In genomic region chr15:72169921-72170611, GRCh38 we compare ENCODE assay signal across 28 cellular contexts. TPM values are rescaled to one million over a fixed set of nuclear protein-coding genes. Genes with fewer than 3 reads are reported as not detected.
DNase-seq lines count a peak whose midpoint lies in the region; ATAC-seq and TF ChIP-seq lines count a peak whose summit lies in the region.
"Had no signal": no experiment of that assay in that cellular context is flagged by ENCODE, and none has a peak within 500 bp of the region (broad histone marks: within the 10 kb centered on the region; RNA-seq: fewer than 3 reads in every experiment).

No MANE protein-coding gene starts in this region.

- no peak overlapping the region for H2AFZ ChIP-seq in HCT116 (ENCODE audit: low read depth, low read length, poor library complexity, severe bottlenecking)

- no peak for TF ChIP-seq POLR2A in HCT116 (IDR thresholded peaks at IDR 0.05; ENCODE audit: borderline replicate concordance, extremely low read depth, insufficient read depth, insufficient read length)
- TF ChIP-seq POLR2A in stomach (IDR thresholded peaks at IDR 0.05): no peak

- no peaks in the 10 kb centered on the region for H3K9me2 ChIP-seq in HCT116 (ENCODE audit: insufficient read depth)

- POLR2A ChIA-PET in HCT116 (lab: Charles Lee): no interaction called here

- H3K9me3 ChIP-seq in HCT116 (ENCODE audit: control insufficient read depth in 1 of 2, insufficient read depth in 1 of 2, low read depth in 1 of 2, low read length in 2 of 2) (no peaks in the 10 kb centered on the region), stomach (no peaks in the 10 kb centered on the region)
- H3K9me3 ChIP-seq: ascending aorta; BLaER1 treated with 17β-estradiol and CSF1 and Interleukin-3, amounts not matched to agents 10 nM and 100 nM had no signal

- H3K27me3 Mint-ChIP-seq in natural killer cell treated with Interleukin-12 subunit alpha and Interleukin-12 subunit beta and Interleukin-15 and Interleukin-18, amount 100 ng/mL, for 72 hours: peaks cover 3 to 6% of the 10 kb centered on the region in 2 donors
- H3K27me3 Mint-ChIP-seq: activated naive CD8-positive, alpha-beta T cell had no signal

- intact Hi-C loops in HCT116 (cut with micrococcal nuclease): no loop called here
- intact Hi-C loops in stomach (cut with DNase I; ENCODE audit: low total_unique reads): no loop called here
- intact Hi-C loops in sciatic nerve (cut with DNase I): loop anchor here (10.0 kb wide), 1 partner anchor 425 kb away; no protein-coding TSS in a partner anchor

- no peak overlapping the region for H3K27ac Mint-ChIP-seq in natural killer cell treated with Interleukin-12 subunit alpha and Interleukin-12 subunit beta and Interleukin-15 and Interleukin-18, amount 100 ng/mL, for 72 hours
- H3K27ac Mint-ChIP-seq: activated naive CD8-positive, alpha-beta T cell; HFFc6; T-helper 17 cell had no signal

- no peaks in the 10 kb centered on the region for H3K9me3 Mint-ChIP-seq in natural killer cell treated with Interleukin-12 subunit alpha and Interleukin-12 subunit beta and Interleukin-15 and Interleukin-18, amount 100 ng/mL, for 72 hours
- H3K9me3 Mint-ChIP-seq: central memory CD8-positive, alpha-beta T cell; HFFc6; naive thymus-derived CD8-positive, alpha-beta T cell had no signal

- H3K27ac ChIP-seq in HCT116 (ENCODE audit: low read depth, low read length) (no peak overlapping the region), stomach (no peak overlapping the region)
- H3K27ac ChIP-seq: ascending aorta; BLaER1 treated with 17β-estradiol and CSF1 and Interleukin-3, amounts not matched to agents 10 nM and 100 nM; HL-60; RWPE1; SK-N-MC had no signal

- TF ChIP-seq EP300 in stomach (IDR thresholded peaks at IDR 0.05): no peak

- RAD21 ChIA-PET in HCT116 (lab: Charles Lee; ENCODE audit: low non-redundant PET in 1 of 2, low total read pairs in 2 of 2, uncharacterized antibody in 2 of 2, unreplicated experiment in 2 of 2): no interaction called here

- no peak overlapping the region for H3K9ac ChIP-seq in HCT116 (ENCODE audit: low read length)
- H3K9ac ChIP-seq: BLaER1 treated with 17β-estradiol and CSF1 and Interleukin-3, amounts not matched to agents 10 nM and 100 nM had no signal

- H3K4me2 ChIP-seq in HCT116 (ENCODE audit: low read length): no peak overlapping the region
- H3K4me2 ChIP-seq: BLaER1 treated with 17β-estradiol and CSF1 and Interleukin-3, amounts not matched to agents 10 nM and 100 nM; smooth muscle cell had no signal

- H3K27me3 ChIP-seq in HCT116 (ENCODE audit: insufficient read depth, low read length) (no peaks in the 10 kb centered on the region), stomach (no peaks in the 10 kb centered on the region)
- H3K27me3 ChIP-seq: ascending aorta; BLaER1 treated with 17β-estradiol and CSF1 and Interleukin-3, amounts not matched to agents 10 nM and 100 nM had no signal

- peak; percentile 46; the same call in 1 of the 2 replicates for ATAC-seq in HCT116
- ATAC-seq in sciatic nerve: no peak
- no peak for ATAC-seq in natural killer cell treated with Interleukin-12 subunit alpha and Interleukin-12 subunit beta and Interleukin-15 and Interleukin-18, amount 100 ng/mL, for 72 hours
- ATAC-seq in HG03196 (IDR thresholded peaks at IDR 0.05; ENCODE audit: unreplicated experiment): no peak
- ATAC-seq in GM19452 (IDR thresholded peaks at IDR 0.05; ENCODE audit: unreplicated experiment): no peak
- ATAC-seq: activated CD8-positive, alpha-beta T cell treated with anti-CD3 and anti-CD28 coated beads, Interleukin-2, amount 10 ng/mL, durations not matched to agents 7 days and 5 days; naive thymus-derived CD8-positive, alpha-beta T cell; T-helper 17 cell had no signal

- DNase-seq in HCT116 (ENCODE audit: low read depth, low spot score) (no peak), NCI-H146 (lab: John Stamatoyannopoulos, UW) (peak; percentile 53), islet precursor cell (peak; percentile 93), stomach (peak; percentile 47), sciatic nerve (ENCODE audit: low spot score) (no peak)
- no peak for DNase-seq in natural killer cell treated with Interleukin-12 subunit alpha and Interleukin-12 subunit beta and Interleukin-15 and Interleukin-18, amount 100 ng/mL, for 72 hours (ENCODE audit: low spot score)
- DNase-seq: activated CD8-positive, alpha-beta T cell treated with anti-CD3 and anti-CD28 coated beads, Interleukin-2, amount 10 ng/mL, durations not matched to agents 7 days and 5 days; activated T-cell treated with anti-CD3 and anti-CD28 coated beads for 4 hours; COR-L47; DND-41; HFFc6; mesenchymal stem cell; naive thymus-derived CD8-positive, alpha-beta T cell; NCI-H1092 treated with DMSO at 0.1 percent for 48 hours; NCI-H1930; NCI-H226; stimulated activated CD4-positive, alpha-beta T cell treated with anti-CD3 and anti-CD28 coated beads, Interleukin-2, amount 100 ng/mL, for 24 hours; T-helper 17 cell had no signal

- H3K4me1 ChIP-seq in HCT116 (ENCODE audit: control insufficient read depth in 1 of 2, insufficient read depth in 2 of 2, low read length in 2 of 2) (no peaks in the 10 kb centered on the region), stomach (peaks cover 11 to 23% (median 15%) of the 10 kb centered on the region in 4 donors)
- H3K4me1 ChIP-seq: ascending aorta had no signal

- no peaks in the 10 kb centered on the region for H3K36me3 Mint-ChIP-seq in natural killer cell treated with Interleukin-12 subunit alpha and Interleukin-12 subunit beta and Interleukin-15 and Interleukin-18, amount 100 ng/mL, for 72 hours
- H3K36me3 Mint-ChIP-seq: activated naive CD8-positive, alpha-beta T cell had no signal

- no TSS peak for BruUV-seq in HCT116 (replicated peaks; lab: Mats Ljungman, UMichigan)

- H3K4me3 Mint-ChIP-seq in natural killer cell treated with Interleukin-12 subunit alpha and Interleukin-12 subunit beta and Interleukin-15 and Interleukin-18, amount 100 ng/mL, for 72 hours: no peak overlapping the region
- H3K4me3 Mint-ChIP-seq: activated CD8-positive, alpha-beta T cell treated with anti-CD3 and anti-CD28 coated beads, Interleukin-2, amount 10 ng/mL, durations not matched to agents 7 days and 5 days; activated naive CD8-positive, alpha-beta T cell; central memory CD8-positive, alpha-beta T cell; HFFc6; naive thymus-derived CD8-positive, alpha-beta T cell; T-helper 17 cell had no signal

- peaks cover 0 to 9% of the 10 kb centered on the region in 2 donors for H3K4me1 Mint-ChIP-seq in natural killer cell treated with Interleukin-12 subunit alpha and Interleukin-12 subunit beta and Interleukin-15 and Interleukin-18, amount 100 ng/mL, for 72 hours (ENCODE audit: low read depth in 2 of 2)

- TF ChIP-seq RAD21 in HCT116 (IDR thresholded peaks at IDR 0.05; ENCODE audit: low read depth): no peak

- CTCF ChIA-PET in HCT116 (lab: Charles Lee): no interaction called here

- 59 to 88% (median 66%) methylated on average over 15 to 16 of the region's 16 CpGs for WGBS in stomach, 5 donors

- no peaks in the 10 kb centered on the region for H3K79me2 ChIP-seq in HCT116 (ENCODE audit: insufficient read depth, low read length)

- no peaks in the 10 kb centered on the region for H4K20me1 ChIP-seq in HCT116 (ENCODE audit: insufficient read depth)
- H4K20me1 ChIP-seq: BLaER1 treated with 17β-estradiol and CSF1 and Interleukin-3, amounts not matched to agents 10 nM and 100 nM had no signal

- H3K4me3 ChIP-seq in HCT116 (replicated peaks in 1 of 2; ENCODE audit: low read depth in 1 of 2, low read length in 2 of 2) (no peak overlapping the region), stomach (no peak overlapping the region)
- H3K4me3 ChIP-seq: ascending aorta; BLaER1 treated with 17β-estradiol and CSF1 and Interleukin-3, amounts not matched to agents 10 nM and 100 nM; SK-N-MC; smooth muscle cell had no signal

- H3K36me3 ChIP-seq in HCT116 (ENCODE audit: control insufficient read depth in 1 of 2, insufficient read depth in 2 of 2, low read length in 2 of 2) (no peaks in the 10 kb centered on the region), stomach (no peaks in the 10 kb centered on the region)
- H3K36me3 ChIP-seq: ascending aorta; BLaER1 treated with 17β-estradiol and CSF1 and Interleukin-3, amounts not matched to agents 10 nM and 100 nM had no signal

- no peak for TF ChIP-seq CTCF in HCT116 (IDR thresholded peaks at IDR 0.05 in 2 of 3, conservative IDR thresholded peaks at IDR 0.05 in 1 of 3; ENCODE audit: borderline replicate concordance in 1 of 3, insufficient read depth in 1 of 3, low read depth in 2 of 3, low read length in 2 of 3)
- TF ChIP-seq CTCF in stomach (IDR thresholded peaks at IDR 0.05): no peak

TF ChIP-seq in HCT116, 20 proteins besides CTCF, POLR2A, EP300 and RAD21:
- TF ChIP-seq EGR1 (IDR thresholded peaks at IDR 0.05; ENCODE audit: low read depth): no peak
- TF ChIP-seq SIN3A (IDR thresholded peaks at IDR 0.05; ENCODE audit: low read depth): no peak
- no peak for TF ChIP-seq SP1 (IDR thresholded peaks at IDR 0.05; ENCODE audit: low read depth)
- no peak for TF ChIP-seq JUND (IDR thresholded peaks at IDR 0.05)
- TF ChIP-seq ELF1 (IDR thresholded peaks at IDR 0.05; ENCODE audit: borderline replicate concordance, low read depth): no peak
- no peak for TF ChIP-seq POLR2AphosphoS5 (IDR thresholded peaks at IDR 0.05; ENCODE audit: low read depth, low read length)
- TF ChIP-seq ATF3 (IDR thresholded peaks at IDR 0.05): no peak
- TF ChIP-seq ZNF274 (IDR thresholded peaks at IDR 0.05; ENCODE audit: low read depth, low read length): no peak

RNA-seq across cellular contexts. Expression of gene GRAMD2A, which starts 27.5 kb away (rescaled TPM):
- total RNA-seq in HCT116 (2021; ENCODE audit: unreplicated experiment) (8.0 TPM), stomach (under 1 TPM in 2 of 5 donors, not detected in 3; 0.29 to 0.92 TPM), sciatic nerve (6.7 TPM)
- 2.9 and 3.8 TPM in 2 replicates for polyA plus RNA-seq in HCT116 (2012)
- under 1 TPM in 2 of 3 donors, not detected in 1; 0.37 to 0.80 TPM for polyA plus RNA-seq in stomach
- not detected for total RNA-seq in natural killer cell treated with Interleukin-12 subunit alpha and Interleukin-12 subunit beta and Interleukin-15 and Interleukin-18, amount 100 ng/mL, for 72 hours
- total RNA-seq: ascending aorta; naive thymus-derived CD8-positive, alpha-beta T cell; T-helper 17 cell had no signal
- polyA plus RNA-seq: naive thymus-derived CD8-positive, alpha-beta T cell had no signal

RNA-seq across cellular contexts. Expression of gene SENP8, which starts 51.9 kb away (rescaled TPM):
- 3.8 TPM for total RNA-seq in HCT116 (2021; ENCODE audit: unreplicated experiment)
- polyA plus RNA-seq in HCT116 (2012): 1.7 and 2.9 TPM in 2 replicates
- 1 to 10 TPM in 3 of 5 donors, under 1 TPM in 1, not detected in 1; 0.45 to 3.1 (median 2.1) TPM for total RNA-seq in stomach
- 1 to 10 TPM; 1.7 to 3.8 (median 2.2) TPM for polyA plus RNA-seq in stomach
- total RNA-seq in sciatic nerve: 2.4 TPM
- 1 to 10 TPM in 1 of 2 donors, under 1 TPM in 1; 0.84 to 1.6 TPM for total RNA-seq in natural killer cell treated with Interleukin-12 subunit alpha and Interleukin-12 subunit beta and Interleukin-15 and Interleukin-18, amount 100 ng/mL, for 72 hours

RNA-seq across cellular contexts. Expression of gene MYO9A, which starts 52.1 kb away (rescaled TPM):
- total RNA-seq in HCT116 (2021; ENCODE audit: unreplicated experiment) (23.0 TPM), stomach (100 to 1,000 TPM in 1 of 5 donors, 10 to 100 TPM in 4; 38.5 to 120 (median 69.2) TPM), sciatic nerve (98.7 TPM)
- polyA plus RNA-seq in HCT116 (2012): 6.4 and 7.0 TPM in 2 replicates
- polyA plus RNA-seq in stomach: 1 to 10 TPM; 2.2 to 3.7 (median 3.2) TPM
- 10 to 100 TPM; 16.3 to 19.8 TPM for total RNA-seq in natural killer cell treated with Interleukin-12 subunit alpha and Interleukin-12 subunit beta and Interleukin-15 and Interleukin-18, amount 100 ng/mL, for 72 hours

Comparison
In these comparisons a context has a peak if more than half of its experiments do, and no peak if none do; other contexts are left out.
1. DNase-seq: peak in NCI-H146 (single experiment), islet precursor cell (single experiment) and stomach (single experiment); none in HCT116 (single experiment), sciatic nerve (single experiment) and natural killer cell treated with Interleukin-12 subunit alpha and Interleukin-12 subunit beta and Interleukin-15 and Interleukin-18, amount 100 ng/mL, for 72 hours (single experiment).